In genomic region chr5:124261133-124261532, GRCh38 we compare ENCODE assay signal across 22 cellular contexts.
"Had no signal": no experiment of that assay in that cellular context is flagged by ENCODE, and none has a peak within 500 bp of the region (broad histone marks: within the 10 kb centered on the region; RNA-seq: fewer than 3 reads in every experiment).

No MANE protein-coding gene starts in this region.

- H3K9me3 ChIP-seq: neutrophil, pancreas, thyroid gland, vagina had no signal

- H2AFZ ChIP-seq: hepatocyte had no signal

- H3K27ac ChIP-seq: epithelial cell of prostate, hepatocyte, neutrophil, pancreas, spleen, thyroid gland, vagina had no signal

- DNase-seq: activated CD4-positive, alpha-beta T cell treated with anti-CD3 and anti-CD28 coated beads, Interleukin-2, amount 10 ng/mL, durations not matched to agents 7 days and 5 days; activated CD8-positive, alpha-beta memory T cell treated with anti-CD3 and anti-CD28 coated beads for 24 hours; activated CD8-positive, alpha-beta memory T cell treated with anti-CD3 and anti-CD28 coated beads, Interleukin-2, amount 50 U/mL, for 48 hours; activated effector memory CD4-positive, alpha-beta T cell treated with anti-CD3 and anti-CD28 coated beads, Interleukin-2, amount 50 U/mL, for 16 hours; activated naive CD4-positive, alpha-beta T cell treated with anti-CD3 and anti-CD28 coated beads, Interleukin-2, amount 50 U/mL, for 16 hours; activated T-cell treated with anti-CD3 and anti-CD28 coated beads, Interleukin-2, amount 50 U/mL, for 72 hours; endodermal cell; foreskin fibroblast; left cardiac atrium; naive thymus-derived CD8-positive, alpha-beta T cell; spleen; stimulated activated CD4-positive, alpha-beta T cell treated with anti-CD3 and anti-CD28 coated beads, Interleukin-4, amount 100 ng/mL, for 4 hours; thyroid gland had no signal

- H3K36me3 ChIP-seq: neutrophil, pancreas, spleen, thyroid gland, vagina had no signal

- H3K4me2 ChIP-seq: hepatocyte had no signal

- H3K4me3 Mint-ChIP-seq: activated CD4-positive, alpha-beta T cell treated with anti-CD3 and anti-CD28 coated beads, Interleukin-2, amount 10 ng/mL, durations not matched to agents 7 days and 5 days; activated T-cell treated with anti-CD3 and anti-CD28 coated beads, Interleukin-2, amount 50 U/mL, for 72 hours; endodermal cell; naive thymus-derived CD8-positive, alpha-beta T cell; stimulated activated memory B cell treated with anti-CD40 and anti-IgM and Interleukin-4, amounts not matched to agents 10 μg/mL and 1 μg/mL and 100 μg/mL, for 72 hours had no signal

- FAIRE-seq: astrocyte, colon, pancreas had no signal

- H3K4me1 ChIP-seq: spleen had no signal

- H3K27ac Mint-ChIP-seq: activated CD4-positive, alpha-beta T cell treated with anti-CD3 and anti-CD28 coated beads, Interleukin-2, amount 10 ng/mL, durations not matched to agents 7 days and 5 days; activated T-cell treated with anti-CD3 and anti-CD28 coated beads, Interleukin-2, amount 50 U/mL, for 72 hours; endodermal cell; naive thymus-derived CD8-positive, alpha-beta T cell; stimulated activated memory B cell treated with anti-CD40 and anti-IgM and Interleukin-4, amounts not matched to agents 10 μg/mL and 1 μg/mL and 100 μg/mL, for 72 hours had no signal

- H3K79me2 ChIP-seq: hepatocyte had no signal

- H3K4me3 ChIP-seq: hepatocyte, pancreas, spleen, thyroid gland, vagina had no signal

- H3K27me3 Mint-ChIP-seq: activated CD4-positive, alpha-beta T cell treated with anti-CD3 and anti-CD28 coated beads, Interleukin-2, amount 10 ng/mL, durations not matched to agents 7 days and 5 days; naive thymus-derived CD8-positive, alpha-beta T cell; stimulated activated memory B cell treated with anti-CD40 and anti-IgM and Interleukin-4, amounts not matched to agents 10 μg/mL and 1 μg/mL and 100 μg/mL, for 72 hours had no signal

- H3K27me3 ChIP-seq: hepatocyte, neutrophil, pancreas, spleen, thyroid gland, vagina had no signal

- ATAC-seq: activated T-cell treated with anti-CD3 and anti-CD28 coated beads, Interleukin-2, amount 50 U/mL, for 72 hours; naive thymus-derived CD8-positive, alpha-beta T cell; pancreas; sciatic nerve; stimulated activated memory B cell treated with anti-CD40 and anti-IgM and Interleukin-4, amounts not matched to agents 10 μg/mL and 1 μg/mL and 100 μg/mL, for 72 hours had no signal

- H3K4me1 Mint-ChIP-seq: activated CD4-positive, alpha-beta T cell treated with anti-CD3 and anti-CD28 coated beads, Interleukin-2, amount 10 ng/mL, durations not matched to agents 7 days and 5 days; naive thymus-derived CD8-positive, alpha-beta T cell; stimulated activated memory B cell treated with anti-CD40 and anti-IgM and Interleukin-4, amounts not matched to agents 10 μg/mL and 1 μg/mL and 100 μg/mL, for 72 hours had no signal
